22 cellular contexts compared by ENCODE assay signal in the genomic region with DNA sequence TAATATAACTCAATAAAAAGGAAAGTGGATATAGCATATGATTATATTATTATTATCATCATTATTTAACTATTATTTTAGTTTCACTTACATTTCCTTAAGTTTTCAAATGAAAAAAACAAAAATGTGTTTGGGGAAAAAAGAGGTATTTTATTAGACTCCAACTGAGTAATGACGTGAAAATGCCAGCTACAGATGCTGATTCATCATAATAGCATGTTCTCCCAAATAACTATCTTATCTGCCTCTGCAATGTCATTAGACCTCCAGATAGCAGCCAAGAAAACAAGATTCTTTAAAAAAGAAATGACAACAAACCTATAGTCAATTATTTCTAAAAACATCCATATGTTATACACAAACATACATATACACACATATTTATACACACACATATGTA.
"Had no signal": no experiment of that assay in that cellular context is flagged by ENCODE, and none has a peak within 500 bp of the region (broad histone marks: within the 10 kb centered on the region; RNA-seq: fewer than 3 reads in every experiment).

No MANE protein-coding gene starts in this region.

- H3K4me1 ChIP-seq: esophagus squamous epithelium, vagina had no signal

- H3K9me3 ChIP-seq: ovary, vagina had no signal

- H3K4me3 ChIP-seq: esophagus squamous epithelium, ovary, thoracic aorta, vagina had no signal

- ATAC-seq: activated CD4-positive, alpha-beta T cell treated with anti-CD3 and anti-CD28 coated beads for 36 hours; activated CD8-positive, alpha-beta memory T cell treated with anti-CD3 and anti-CD28 coated beads, Interleukin-2, amount 10 ng/mL, durations not matched to agents 7 days and 5 days; activated CD8-positive, alpha-beta T cell treated with anti-CD3 and anti-CD28 coated beads, Interleukin-2, amount 10 ng/mL, durations not matched to agents 7 days and 5 days; activated naive CD4-positive, alpha-beta T cell treated with anti-CD3 and anti-CD28 coated beads, Interleukin-2, amount 50 U/mL, for 72 hours; left cardiac atrium; left ventricle myocardium superior; naive thymus-derived CD4-positive, alpha-beta T cell; stimulated activated naive CD8-positive, alpha-beta T cell treated with anti-CD3 and anti-CD28 coated beads, Interleukin-15, Interleukin-2, amounts not matched to agents 100 U/mL and 50 U/mL, for 24 hours had no signal

- H3K36me3 ChIP-seq: esophagus squamous epithelium, ovary, thoracic aorta, vagina had no signal

- H3K4me1 Mint-ChIP-seq: activated CD4-positive, alpha-beta T cell treated with anti-CD3 and anti-CD28 coated beads for 36 hours; activated CD8-positive, alpha-beta memory T cell treated with anti-CD3 and anti-CD28 coated beads, Interleukin-2, amount 10 ng/mL, durations not matched to agents 7 days and 5 days; brain; mesothelial cell of epicardium; naive thymus-derived CD4-positive, alpha-beta T cell had no signal

- H3K27ac ChIP-seq: esophagus squamous epithelium, ovary, thoracic aorta, vagina had no signal

- H3K27me3 Mint-ChIP-seq: activated CD4-positive, alpha-beta T cell treated with anti-CD3 and anti-CD28 coated beads for 36 hours; activated CD8-positive, alpha-beta memory T cell treated with anti-CD3 and anti-CD28 coated beads, Interleukin-2, amount 10 ng/mL, durations not matched to agents 7 days and 5 days; naive thymus-derived CD4-positive, alpha-beta T cell; progenitor cell of endocrine pancreas had no signal

- H3K27me3 ChIP-seq: esophagus squamous epithelium, ovary, vagina had no signal

- H3K36me3 Mint-ChIP-seq: activated CD8-positive, alpha-beta memory T cell treated with anti-CD3 and anti-CD28 coated beads, Interleukin-2, amount 10 ng/mL, durations not matched to agents 7 days and 5 days; activated naive CD4-positive, alpha-beta T cell treated with anti-CD3 and anti-CD28 coated beads, Interleukin-2, amount 50 U/mL, for 72 hours; brain had no signal

- H3K27ac Mint-ChIP-seq: activated CD4-positive, alpha-beta T cell treated with anti-CD3 and anti-CD28 coated beads for 36 hours; activated CD8-positive, alpha-beta memory T cell treated with anti-CD3 and anti-CD28 coated beads, Interleukin-2, amount 10 ng/mL, durations not matched to agents 7 days and 5 days; activated CD8-positive, alpha-beta T cell treated with anti-CD3 and anti-CD28 coated beads, Interleukin-2, amount 10 ng/mL, durations not matched to agents 7 days and 5 days; activated naive CD4-positive, alpha-beta T cell treated with anti-CD3 and anti-CD28 coated beads, Interleukin-2, amount 50 U/mL, for 72 hours; activated T-helper 2 cell treated with anti-CD3 and anti-CD28 coated beads, Interferon-gamma antibody, Interleukin-2, Interleukin-4, amounts not matched to agents 10 μg/mL and 5 μg/mL and 100 μg/mL, durations not matched to agents 14 hours and 24 hours and 36 hours; brain; mesothelial cell of epicardium; naive thymus-derived CD4-positive, alpha-beta T cell; progenitor cell of endocrine pancreas had no signal

- DNase-seq: activated CD4-positive, alpha-beta T cell treated with anti-CD3 and anti-CD28 coated beads for 36 hours; activated CD4-positive, CD25-positive, alpha-beta regulatory T cell; activated CD8-positive, alpha-beta memory T cell treated with anti-CD3 and anti-CD28 coated beads, Interleukin-2, amount 10 ng/mL, durations not matched to agents 7 days and 5 days; activated CD8-positive, alpha-beta T cell treated with anti-CD3 and anti-CD28 coated beads, Interleukin-2, amount 10 ng/mL, durations not matched to agents 7 days and 5 days; activated T-cell treated with anti-CD3 and anti-CD28 coated beads, Interleukin-2, amount 50 U/mL, for 48 hours; anterior cingulate cortex; esophagus squamous epithelium; left cardiac atrium; left ventricle myocardium superior; naive thymus-derived CD4-positive, alpha-beta T cell; ovary; stimulated activated CD4-positive, alpha-beta T cell treated with anti-CD3 and anti-CD28 coated beads, Interleukin-4, amount 100 ng/mL, for 1 hour; stimulated activated naive CD8-positive, alpha-beta T cell treated with anti-CD3 and anti-CD28 coated beads, Interleukin-15, Interleukin-2, amounts not matched to agents 100 U/mL and 50 U/mL, for 24 hours; T-helper 2 cell had no signal

- H3K4me3 Mint-ChIP-seq: activated CD4-positive, alpha-beta T cell treated with anti-CD3 and anti-CD28 coated beads for 36 hours; activated CD8-positive, alpha-beta memory T cell treated with anti-CD3 and anti-CD28 coated beads, Interleukin-2, amount 10 ng/mL, durations not matched to agents 7 days and 5 days; activated CD8-positive, alpha-beta T cell treated with anti-CD3 and anti-CD28 coated beads, Interleukin-2, amount 10 ng/mL, durations not matched to agents 7 days and 5 days; brain; mesothelial cell of epicardium; naive thymus-derived CD4-positive, alpha-beta T cell had no signal

- FAIRE-seq: keratinocyte had no signal
